1 cellular context compared by ENCODE assay signal in the genomic region with DNA sequence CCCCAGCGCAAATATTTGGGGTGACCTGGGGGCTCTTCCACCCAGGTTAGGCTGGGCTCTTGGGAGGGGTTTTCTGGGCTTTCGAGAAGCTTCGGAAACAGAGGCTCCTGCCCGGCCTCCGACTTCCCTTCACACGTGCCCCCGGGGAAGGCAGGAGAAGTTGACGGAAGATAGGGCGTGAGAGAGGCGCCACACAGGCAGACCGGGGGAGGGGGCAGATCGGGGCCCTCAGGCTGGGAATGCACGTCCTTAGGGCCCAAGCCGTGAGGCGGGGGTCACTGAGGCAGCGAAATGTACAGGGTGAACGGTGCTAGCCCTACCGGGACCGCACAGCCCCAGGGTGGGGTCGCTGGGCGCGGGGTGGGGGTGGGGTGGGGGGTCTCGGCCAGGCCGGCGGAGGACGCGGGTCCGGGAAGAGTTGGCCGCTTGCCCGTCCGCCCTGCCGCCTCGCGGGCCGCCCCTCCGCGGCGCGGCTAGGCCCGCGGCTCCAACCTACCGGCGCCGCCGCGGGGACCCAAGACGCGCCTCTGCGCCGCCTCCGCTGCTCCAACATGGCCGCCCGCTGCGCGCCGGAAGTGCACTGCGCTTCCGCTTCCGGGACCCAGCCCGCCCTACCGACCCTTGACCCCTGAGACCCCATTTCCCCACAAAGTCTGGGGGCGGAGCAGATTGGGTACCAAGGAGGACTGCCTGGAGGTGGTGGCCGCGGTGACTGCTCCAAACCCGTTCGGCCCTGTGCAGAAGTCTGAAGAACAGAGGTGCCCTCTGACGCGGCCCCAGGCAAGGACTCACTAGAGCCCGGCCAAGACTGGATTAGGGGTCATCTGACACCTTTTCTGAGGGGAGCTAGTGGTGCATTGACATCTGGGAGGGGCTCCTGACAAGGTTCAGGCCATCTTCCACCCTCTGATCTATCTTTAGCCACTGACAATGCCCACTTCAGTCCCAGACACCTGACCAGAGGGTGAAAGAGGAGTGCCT.
TF ChIP-seq lines count a peak whose summit lies in the region.

CCDC71 (minus strand) TSS at position 561 of the 981 bp plus-strand sequence. CDS start 2,123 bp downstream, outside the sequence.

TF ChIP-seq in HepG2, 621 proteins besides CTCF, POLR2A, EP300 and RAD21 (continued from another document):
- TF ChIP-seq AHDC1 (CRISPR knock-in tag; IDR thresholded peaks at IDR 0.05; ENCODE audit: borderline replicate concordance) (no peak), ZNF362 (CRISPR knock-in tag; IDR thresholded peaks at IDR 0.05; ENCODE audit: borderline replicate concordance) (no peak), ATF3 (CRISPR knock-in tag; IDR thresholded peaks at IDR 0.05) (no peak), ZNF773 (CRISPR knock-in tag; IDR thresholded peaks at IDR 0.05; ENCODE audit: borderline replicate concordance) (no peak), RXRB (CRISPR knock-in tag; IDR thresholded peaks at IDR 0.05; ENCODE audit: borderline replicate concordance) (peak; percentile 25; the same call in 1 of the 2 replicates), ZNF562 (CRISPR knock-in tag; IDR thresholded peaks at IDR 0.05; ENCODE audit: borderline replicate concordance) (no peak), MXD1 (CRISPR knock-in tag; IDR thresholded peaks at IDR 0.05) (no peak), MIER3 (CRISPR knock-in tag; IDR thresholded peaks at IDR 0.05; ENCODE audit: borderline replicate concordance) (no peak), BCLAF1 (IDR thresholded peaks at IDR 0.05) (no peak), ARID2 (CRISPR knock-in tag; IDR thresholded peaks at IDR 0.05; ENCODE audit: borderline replicate concordance) (no peak), ZBTB21 (CRISPR knock-in tag; IDR thresholded peaks at IDR 0.05) (no peak), FOSL1 (CRISPR knock-in tag; IDR thresholded peaks at IDR 0.05; ENCODE audit: borderline replicate concordance) (no peak), ZNF256 (CRISPR knock-in tag; conservative IDR thresholded peaks at IDR 0.05) (no peak), GZF1 (CRISPR knock-in tag; IDR thresholded peaks at IDR 0.05) (no peak), ISX (CRISPR knock-in tag; conservative IDR thresholded peaks at IDR 0.05) (no peak), GATAD2A (CRISPR knock-in tag; IDR thresholded peaks at IDR 0.05) (peak; percentile 48), ZNF33A (CRISPR knock-in tag; IDR thresholded peaks at IDR 0.05; ENCODE audit: borderline replicate concordance) (no peak), KDM4B (CRISPR knock-in tag; IDR thresholded peaks at IDR 0.05) (peak; percentile 38; the same call in 1 of the 2 replicates), NBN (conservative IDR thresholded peaks at IDR 0.05) (no peak)
- TF ChIP-seq, protein P1, sequence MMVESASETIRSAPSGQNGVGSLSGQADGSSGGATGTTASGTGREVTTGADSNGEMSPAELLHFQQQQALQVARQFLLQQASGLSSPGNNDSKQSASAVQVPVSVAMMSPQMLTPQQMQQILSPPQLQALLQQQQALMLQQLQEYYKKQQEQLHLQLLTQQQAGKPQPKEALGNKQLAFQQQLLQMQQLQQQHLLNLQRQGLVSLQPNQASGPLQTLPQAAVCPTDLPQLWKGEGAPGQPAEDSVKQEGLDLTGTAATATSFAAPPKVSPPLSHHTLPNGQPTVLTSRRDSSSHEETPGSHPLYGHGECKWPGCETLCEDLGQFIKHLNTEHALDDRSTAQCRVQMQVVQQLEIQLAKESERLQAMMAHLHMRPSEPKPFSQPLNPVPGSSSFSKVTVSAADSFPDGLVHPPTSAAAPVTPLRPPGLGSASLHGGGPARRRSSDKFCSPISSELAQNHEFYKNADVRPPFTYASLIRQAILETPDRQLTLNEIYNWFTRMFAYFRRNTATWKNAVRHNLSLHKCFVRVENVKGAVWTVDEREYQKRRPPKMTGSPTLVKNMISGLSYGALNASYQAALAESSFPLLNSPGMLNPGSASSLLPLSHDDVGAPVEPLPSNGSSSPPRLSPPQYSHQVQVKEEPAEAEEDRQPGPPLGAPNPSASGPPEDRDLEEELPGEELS (CRISPR knock-in tag; IDR thresholded peaks at IDR 0.05), result peak; percentile 13; the same call in 1 of the 2 replicates
- TF ChIP-seq, protein P2, sequence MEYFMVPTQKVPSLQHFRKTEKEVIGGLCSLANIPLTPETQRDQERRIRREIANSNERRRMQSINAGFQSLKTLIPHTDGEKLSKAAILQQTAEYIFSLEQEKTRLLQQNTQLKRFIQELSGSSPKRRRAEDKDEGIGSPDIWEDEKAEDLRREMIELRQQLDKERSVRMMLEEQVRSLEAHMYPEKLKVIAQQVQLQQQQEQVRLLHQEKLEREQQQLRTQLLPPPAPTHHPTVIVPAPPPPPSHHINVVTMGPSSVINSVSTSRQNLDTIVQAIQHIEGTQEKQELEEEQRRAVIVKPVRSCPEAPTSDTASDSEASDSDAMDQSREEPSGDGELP (IDR thresholded peaks at IDR 0.05; ENCODE audit: borderline replicate concordance, low read depth), result no peak
